8 cellular contexts compared by ENCODE assay signal in genomic region chr12:125403145-125403789, GRCh38.
A peak's percentile ranks its signal among the peaks of the same experiment; 100 is the strongest.
DNase-seq lines count a peak whose midpoint lies in the region; ATAC-seq and TF ChIP-seq lines count a peak whose summit lies in the region.

No MANE protein-coding gene starts in this region.

- peaks cover 4% of the 10 kb centered on the region for H3K27me3 ChIP-seq in adrenal gland

- no peaks in the 10 kb centered on the region for H3K36me3 Mint-ChIP-seq in activated T-cell treated with anti-CD3 and anti-CD28 coated beads, Interleukin-2, amount 50 U/mL, for 4 hours (ENCODE audit: insufficient read depth)

- no peak overlapping the region for H3K27ac ChIP-seq in adrenal gland

- H3K36me3 ChIP-seq in adrenal gland (replicated peaks in 1 of 2) = no peaks in the 10 kb centered on the region

- TF ChIP-seq CTCF in adrenal gland (IDR thresholded peaks at IDR 0.05) = peak; percentile 34 to 61 (median 46)

- 23 to 26% (median 23%) methylated on average over 3 of the region's 3 CpGs for WGBS in adrenal gland, 4 donors

- TF ChIP-seq POLR2A in adrenal gland (IDR thresholded peaks at IDR 0.05) (no peak), GM18505 (IDR thresholded peaks at IDR 0.05; ENCODE audit: borderline replicate concordance, extremely low read depth, insufficient read depth, insufficient read length) (no peak)

- intact Hi-C loops in adrenal gland (cut with DNase I) = loop anchor here (5.0 kb wide), 1 partner anchor 221 kb away; no protein-coding TSS in a partner anchor

- peak; percentile 85 for ATAC-seq in left lobe of liver
- no peak for ATAC-seq in activated T-cell treated with anti-CD3 and anti-CD28 coated beads, Interleukin-2, amount 50 U/mL, for 4 hours
- ATAC-seq in GM18505 (IDR thresholded peaks at IDR 0.05; ENCODE audit: unreplicated experiment) = no peak

- peaks cover 9% of the 10 kb centered on the region for H3K27me3 Mint-ChIP-seq in activated T-cell treated with anti-CD3 and anti-CD28 coated beads, Interleukin-2, amount 50 U/mL, for 4 hours (ENCODE audit: low read depth)

- H3K4me3 Mint-ChIP-seq in activated T-cell treated with anti-CD3 and anti-CD28 coated beads, Interleukin-2, amount 50 U/mL, for 4 hours = no peak overlapping the region

- no peak overlapping the region for H3K4me3 ChIP-seq in adrenal gland

- peaks cover 3% of the 10 kb centered on the region for H3K9me3 Mint-ChIP-seq in activated T-cell treated with anti-CD3 and anti-CD28 coated beads, Interleukin-2, amount 50 U/mL, for 4 hours

- no peaks in the 10 kb centered on the region for H3K4me1 ChIP-seq in adrenal gland (replicated peaks in 1 of 2)

- DNase-seq in activated T-cell treated with anti-CD3 and anti-CD28 coated beads, Interleukin-2, amount 50 U/mL, for 48 hours = peak; percentile 20 to 22
- DNase-seq in activated T-cell treated with anti-CD3 and anti-CD28 coated beads for 4 hours (no peak), NCI-H1694 (lab: John Stamatoyannopoulos, UW) (peak; percentile 68), adrenal gland (peak in 2 of 7 donors; percentile 2 to 26), left lobe of liver (ENCODE audit: low spot score) (no peak), hepatic stellate cell (ENCODE audit: low spot score) (no peak)
- no peak for DNase-seq in activated T-cell treated with anti-CD3 and anti-CD28 coated beads, Interleukin-2, amount 50 U/mL, for 4 hours

- no peaks in the 10 kb centered on the region for H3K9me3 ChIP-seq in adrenal gland (replicated peaks in 1 of 3)

- H3K4me1 Mint-ChIP-seq in activated T-cell treated with anti-CD3 and anti-CD28 coated beads, Interleukin-2, amount 50 U/mL, for 4 hours (ENCODE audit: low read depth) = no peaks in the 10 kb centered on the region

Comparison
In these comparisons a context has a peak if more than half of its experiments do, and no peak if none do; other contexts are left out.
1. DNase-seq: peak in activated T-cell treated with anti-CD3 and anti-CD28 coated beads, Interleukin-2, amount 50 U/mL, for 48 hours (2 of 2) and NCI-H1694 (single experiment); none in activated T-cell treated with anti-CD3 and anti-CD28 coated beads for 4 hours (single experiment), left lobe of liver (single experiment), activated T-cell treated with anti-CD3 and anti-CD28 coated beads, Interleukin-2, amount 50 U/mL, for 4 hours (single experiment) and hepatic stellate cell (single experiment).